In the genomic region with DNA sequence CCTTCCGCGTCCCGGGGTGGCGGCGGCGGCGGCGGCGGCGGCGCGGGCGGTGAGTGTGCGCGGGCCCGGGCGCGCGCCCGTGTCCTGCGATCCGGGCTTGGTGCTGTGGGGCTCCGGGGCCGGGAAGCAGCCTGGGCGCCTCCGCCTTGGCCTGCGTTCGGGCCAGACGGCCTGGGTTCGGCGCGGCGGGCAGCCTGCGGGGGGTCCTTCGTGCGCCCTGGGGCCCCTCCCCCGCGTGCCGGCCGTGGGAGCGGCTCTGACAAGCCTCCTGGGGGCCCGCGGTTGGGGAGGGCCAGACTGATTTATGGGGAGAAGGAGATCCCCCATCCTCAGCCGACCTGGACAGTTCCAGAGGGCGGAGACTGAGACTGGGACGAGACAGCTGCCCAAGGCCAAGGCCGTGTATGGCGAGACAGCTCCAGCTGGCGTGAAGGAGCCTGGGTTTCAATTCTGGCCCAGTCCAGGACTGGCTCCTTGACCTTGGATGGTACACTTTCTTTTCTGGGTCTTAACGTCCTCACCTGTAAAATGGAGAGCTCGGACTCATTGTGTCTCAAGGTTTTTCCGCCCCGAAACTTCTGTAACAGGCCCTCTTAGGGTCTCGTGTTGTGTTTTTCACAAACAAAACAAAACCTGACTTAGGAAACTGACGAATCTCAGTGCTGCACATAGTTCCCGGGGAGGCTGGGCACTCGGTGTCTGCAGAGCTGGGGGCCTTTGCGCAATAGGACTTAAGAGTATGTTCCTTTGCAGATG, we compare ENCODE assay signal across 1 cellular context.
TF ChIP-seq lines count a peak whose summit lies in the region.

No MANE protein-coding gene starts in this region.

TF ChIP-seq in HepG2, 621 proteins besides CTCF, POLR2A, EP300 and RAD21 (continued from another document and continues in another):
- TF ChIP-seq ZNF263 (CRISPR knock-in tag; IDR thresholded peaks at IDR 0.05) (no peak), SIX4 (CRISPR knock-in tag; IDR thresholded peaks at IDR 0.05) (no peak), ZNF510 (CRISPR knock-in tag; IDR thresholded peaks at IDR 0.05; ENCODE audit: low read depth) (no peak), MEIS1 (CRISPR knock-in tag; IDR thresholded peaks at IDR 0.05; ENCODE audit: borderline replicate concordance) (0 out of 2 replicates have a peak, but pooled peaks have one; percentile 9), SP4 (CRISPR knock-in tag; IDR thresholded peaks at IDR 0.05) (no peak), ZNF331 (CRISPR knock-in tag; IDR thresholded peaks at IDR 0.05) (no peak), GATAD2A (CRISPR knock-in tag; IDR thresholded peaks at IDR 0.05) (peak; percentile 21; the same call in 1 of the 2 replicates), KAT8 (CRISPR knock-in tag; IDR thresholded peaks at IDR 0.05) (no peak), TOPORS (CRISPR knock-in tag; IDR thresholded peaks at IDR 0.05) (no peak), MATR3 (CRISPR knock-in tag; IDR thresholded peaks at IDR 0.05) (no peak), AKAP8 (CRISPR knock-in tag; IDR thresholded peaks at IDR 0.05) (no peak), HNRNPUL1 (IDR thresholded peaks at IDR 0.05; ENCODE audit: low read depth, low read length) (no peak), FOXA1 (IDR thresholded peaks at IDR 0.05) (no peak), FOXA1 (CRISPR knock-in tag; IDR thresholded peaks at IDR 0.05) (no peak), ATF1 (CRISPR knock-in tag; IDR thresholded peaks at IDR 0.05) (no peak), CENPT (CRISPR knock-in tag; IDR thresholded peaks at IDR 0.05; ENCODE audit: low read depth) (no peak), ZNF550 (CRISPR knock-in tag; IDR thresholded peaks at IDR 0.05; ENCODE audit: borderline replicate concordance) (no peak), ZNF230 (CRISPR knock-in tag; IDR thresholded peaks at IDR 0.05) (no peak; the same call in 1 of the 2 replicates), NFKB2 (CRISPR knock-in tag; IDR thresholded peaks at IDR 0.05; ENCODE audit: borderline replicate concordance) (no peak), RCOR2 (CRISPR knock-in tag; IDR thresholded peaks at IDR 0.05) (no peak), LCORL (IDR thresholded peaks at IDR 0.05) (no peak), LCORL (CRISPR knock-in tag; IDR thresholded peaks at IDR 0.05) (no peak), SCMH1 (CRISPR knock-in tag; IDR thresholded peaks at IDR 0.05; ENCODE audit: borderline replicate concordance) (no peak), NR2F2 (IDR thresholded peaks at IDR 0.05; ENCODE audit: borderline replicate concordance, low read depth) (no peak), ZNF549 (CRISPR knock-in tag; IDR thresholded peaks at IDR 0.05) (no peak), HIVEP1 (CRISPR knock-in tag; IDR thresholded peaks at IDR 0.05) (no peak), ZNF260 (CRISPR knock-in tag; IDR thresholded peaks at IDR 0.05; ENCODE audit: borderline replicate concordance, low read depth) (no peak), SMAD3 (CRISPR knock-in tag; IDR thresholded peaks at IDR 0.05) (no peak), BCL6 (CRISPR knock-in tag; IDR thresholded peaks at IDR 0.05) (no peak), CEBPB (IDR thresholded peaks at IDR 0.05; ENCODE audit: borderline replicate concordance, low read depth, low read length) (peak; percentile 78), GATAD1 (CRISPR knock-in tag; IDR thresholded peaks at IDR 0.05) (0 out of 2 replicates have a peak, but pooled peaks have one; percentile 14), RXRA (CRISPR knock-in tag; IDR thresholded peaks at IDR 0.05) (no peak), ETV5 (CRISPR knock-in tag; IDR thresholded peaks at IDR 0.05; ENCODE audit: borderline replicate concordance) (no peak), FOXO1 (CRISPR knock-in tag; IDR thresholded peaks at IDR 0.05) (no peak), ZNF720 (CRISPR knock-in tag; IDR thresholded peaks at IDR 0.05) (no peak), PITX1 (CRISPR knock-in tag; IDR thresholded peaks at IDR 0.05) (no peak)
- TF ChIP-seq, protein P1, sequence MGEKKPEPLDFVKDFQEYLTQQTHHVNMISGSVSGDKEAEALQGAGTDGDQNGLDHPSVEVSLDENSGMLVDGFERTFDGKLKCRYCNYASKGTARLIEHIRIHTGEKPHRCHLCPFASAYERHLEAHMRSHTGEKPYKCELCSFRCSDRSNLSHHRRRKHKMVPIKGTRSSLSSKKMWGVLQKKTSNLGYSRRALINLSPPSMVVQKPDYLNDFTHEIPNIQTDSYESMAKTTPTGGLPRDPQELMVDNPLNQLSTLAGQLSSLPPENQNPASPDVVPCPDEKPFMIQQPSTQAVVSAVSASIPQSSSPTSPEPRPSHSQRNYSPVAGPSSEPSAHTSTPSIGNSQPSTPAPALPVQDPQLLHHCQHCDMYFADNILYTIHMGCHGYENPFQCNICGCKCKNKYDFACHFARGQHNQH (CRISPR knock-in tag; IDR thresholded peaks at IDR 0.05), result no peak
- TF ChIP-seq, protein P2, sequence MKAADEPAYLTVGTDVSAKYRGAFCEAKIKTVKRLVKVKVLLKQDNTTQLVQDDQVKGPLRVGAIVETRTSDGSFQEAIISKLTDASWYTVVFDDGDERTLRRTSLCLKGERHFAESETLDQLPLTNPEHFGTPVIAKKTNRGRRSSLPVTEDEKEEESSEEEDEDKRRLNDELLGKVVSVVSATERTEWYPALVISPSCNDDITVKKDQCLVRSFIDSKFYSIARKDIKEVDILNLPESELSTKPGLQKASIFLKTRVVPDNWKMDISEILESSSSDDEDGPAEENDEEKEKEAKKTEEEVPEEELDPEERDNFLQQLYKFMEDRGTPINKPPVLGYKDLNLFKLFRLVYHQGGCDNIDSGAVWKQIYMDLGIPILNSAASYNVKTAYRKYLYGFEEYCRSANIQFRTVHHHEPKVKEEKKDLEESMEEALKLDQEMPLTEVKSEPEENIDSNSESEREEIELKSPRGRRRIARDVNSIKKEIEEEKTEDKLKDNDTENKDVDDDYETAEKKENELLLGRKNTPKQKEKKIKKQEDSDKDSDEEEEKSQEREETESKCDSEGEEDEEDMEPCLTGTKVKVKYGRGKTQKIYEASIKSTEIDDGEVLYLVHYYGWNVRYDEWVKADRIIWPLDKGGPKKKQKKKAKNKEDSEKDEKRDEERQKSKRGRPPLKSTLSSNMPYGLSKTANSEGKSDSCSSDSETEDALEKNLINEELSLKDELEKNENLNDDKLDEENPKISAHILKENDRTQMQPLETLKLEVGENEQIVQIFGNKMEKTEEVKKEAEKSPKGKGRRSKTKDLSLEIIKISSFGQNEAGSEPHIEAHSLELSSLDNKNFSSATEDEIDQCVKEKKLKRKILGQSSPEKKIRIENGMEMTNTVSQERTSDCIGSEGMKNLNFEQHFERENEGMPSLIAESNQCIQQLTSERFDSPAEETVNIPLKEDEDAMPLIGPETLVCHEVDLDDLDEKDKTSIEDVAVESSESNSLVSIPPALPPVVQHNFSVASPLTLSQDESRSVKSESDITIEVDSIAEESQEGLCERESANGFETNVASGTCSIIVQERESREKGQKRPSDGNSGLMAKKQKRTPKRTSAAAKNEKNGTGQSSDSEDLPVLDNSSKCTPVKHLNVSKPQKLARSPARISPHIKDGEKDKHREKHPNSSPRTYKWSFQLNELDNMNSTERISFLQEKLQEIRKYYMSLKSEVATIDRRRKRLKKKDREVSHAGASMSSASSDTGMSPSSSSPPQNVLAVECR (CRISPR knock-in tag; IDR thresholded peaks at IDR 0.05; ENCODE audit: borderline replicate concordance), result peak; percentile 52; the same call in 1 of the 2 replicates
- TF ChIP-seq, protein P3, sequence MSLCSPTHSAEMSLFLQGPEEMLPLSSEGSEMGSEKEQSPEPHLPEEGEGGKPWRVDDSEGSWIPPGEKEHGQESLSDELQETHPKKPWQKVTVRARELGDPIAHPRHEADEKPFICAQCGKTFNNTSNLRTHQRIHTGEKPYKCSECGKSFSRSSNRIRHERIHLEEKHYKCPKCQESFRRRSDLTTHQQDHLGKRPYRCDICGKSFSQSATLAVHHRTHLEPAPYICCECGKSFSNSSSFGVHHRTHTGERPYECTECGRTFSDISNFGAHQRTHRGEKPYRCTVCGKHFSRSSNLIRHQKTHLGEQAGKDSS (CRISPR knock-in tag; IDR thresholded peaks at IDR 0.05; ENCODE audit: borderline replicate concordance, low read depth), result no peak
- TF ChIP-seq, protein P4, sequence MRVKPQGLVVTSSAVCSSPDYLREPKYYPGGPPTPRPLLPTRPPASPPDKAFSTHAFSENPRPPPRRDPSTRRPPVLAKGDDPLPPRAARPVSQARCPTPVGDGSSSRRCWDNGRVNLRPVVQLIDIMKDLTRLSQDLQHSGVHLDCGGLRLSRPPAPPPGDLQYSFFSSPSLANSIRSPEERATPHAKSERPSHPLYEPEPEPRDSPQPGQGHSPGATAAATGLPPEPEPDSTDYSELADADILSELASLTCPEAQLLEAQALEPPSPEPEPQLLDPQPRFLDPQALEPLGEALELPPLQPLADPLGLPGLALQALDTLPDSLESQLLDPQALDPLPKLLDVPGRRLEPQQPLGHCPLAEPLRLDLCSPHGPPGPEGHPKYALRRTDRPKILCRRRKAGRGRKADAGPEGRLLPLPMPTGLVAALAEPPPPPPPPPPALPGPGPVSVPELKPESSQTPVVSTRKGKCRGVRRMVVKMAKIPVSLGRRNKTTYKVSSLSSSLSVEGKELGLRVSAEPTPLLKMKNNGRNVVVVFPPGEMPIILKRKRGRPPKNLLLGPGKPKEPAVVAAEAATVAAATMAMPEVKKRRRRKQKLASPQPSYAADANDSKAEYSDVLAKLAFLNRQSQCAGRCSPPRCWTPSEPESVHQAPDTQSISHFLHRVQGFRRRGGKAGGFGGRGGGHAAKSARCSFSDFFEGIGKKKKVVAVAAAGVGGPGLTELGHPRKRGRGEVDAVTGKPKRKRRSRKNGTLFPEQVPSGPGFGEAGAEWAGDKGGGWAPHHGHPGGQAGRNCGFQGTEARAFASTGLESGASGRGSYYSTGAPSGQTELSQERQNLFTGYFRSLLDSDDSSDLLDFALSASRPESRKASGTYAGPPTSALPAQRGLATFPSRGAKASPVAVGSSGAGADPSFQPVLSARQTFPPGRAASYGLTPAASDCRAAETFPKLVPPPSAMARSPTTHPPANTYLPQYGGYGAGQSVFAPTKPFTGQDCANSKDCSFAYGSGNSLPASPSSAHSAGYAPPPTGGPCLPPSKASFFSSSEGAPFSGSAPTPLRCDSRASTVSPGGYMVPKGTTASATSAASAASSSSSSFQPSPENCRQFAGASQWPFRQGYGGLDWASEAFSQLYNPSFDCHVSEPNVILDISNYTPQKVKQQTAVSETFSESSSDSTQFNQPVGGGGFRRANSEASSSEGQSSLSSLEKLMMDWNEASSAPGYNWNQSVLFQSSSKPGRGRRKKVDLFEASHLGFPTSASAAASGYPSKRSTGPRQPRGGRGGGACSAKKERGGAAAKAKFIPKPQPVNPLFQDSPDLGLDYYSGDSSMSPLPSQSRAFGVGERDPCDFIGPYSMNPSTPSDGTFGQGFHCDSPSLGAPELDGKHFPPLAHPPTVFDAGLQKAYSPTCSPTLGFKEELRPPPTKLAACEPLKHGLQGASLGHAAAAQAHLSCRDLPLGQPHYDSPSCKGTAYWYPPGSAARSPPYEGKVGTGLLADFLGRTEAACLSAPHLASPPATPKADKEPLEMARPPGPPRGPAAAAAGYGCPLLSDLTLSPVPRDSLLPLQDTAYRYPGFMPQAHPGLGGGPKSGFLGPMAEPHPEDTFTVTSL (CRISPR knock-in tag; IDR thresholded peaks at IDR 0.05; ENCODE audit: borderline replicate concordance), result no peak
- TF ChIP-seq, protein P5, sequence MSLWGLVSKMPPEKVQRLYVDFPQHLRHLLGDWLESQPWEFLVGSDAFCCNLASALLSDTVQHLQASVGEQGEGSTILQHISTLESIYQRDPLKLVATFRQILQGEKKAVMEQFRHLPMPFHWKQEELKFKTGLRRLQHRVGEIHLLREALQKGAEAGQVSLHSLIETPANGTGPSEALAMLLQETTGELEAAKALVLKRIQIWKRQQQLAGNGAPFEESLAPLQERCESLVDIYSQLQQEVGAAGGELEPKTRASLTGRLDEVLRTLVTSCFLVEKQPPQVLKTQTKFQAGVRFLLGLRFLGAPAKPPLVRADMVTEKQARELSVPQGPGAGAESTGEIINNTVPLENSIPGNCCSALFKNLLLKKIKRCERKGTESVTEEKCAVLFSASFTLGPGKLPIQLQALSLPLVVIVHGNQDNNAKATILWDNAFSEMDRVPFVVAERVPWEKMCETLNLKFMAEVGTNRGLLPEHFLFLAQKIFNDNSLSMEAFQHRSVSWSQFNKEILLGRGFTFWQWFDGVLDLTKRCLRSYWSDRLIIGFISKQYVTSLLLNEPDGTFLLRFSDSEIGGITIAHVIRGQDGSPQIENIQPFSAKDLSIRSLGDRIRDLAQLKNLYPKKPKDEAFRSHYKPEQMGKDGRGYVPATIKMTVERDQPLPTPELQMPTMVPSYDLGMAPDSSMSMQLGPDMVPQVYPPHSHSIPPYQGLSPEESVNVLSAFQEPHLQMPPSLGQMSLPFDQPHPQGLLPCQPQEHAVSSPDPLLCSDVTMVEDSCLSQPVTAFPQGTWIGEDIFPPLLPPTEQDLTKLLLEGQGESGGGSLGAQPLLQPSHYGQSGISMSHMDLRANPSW (CRISPR knock-in tag; IDR thresholded peaks at IDR 0.05; ENCODE audit: borderline replicate concordance), result no peak
- TF ChIP-seq, protein P6, sequence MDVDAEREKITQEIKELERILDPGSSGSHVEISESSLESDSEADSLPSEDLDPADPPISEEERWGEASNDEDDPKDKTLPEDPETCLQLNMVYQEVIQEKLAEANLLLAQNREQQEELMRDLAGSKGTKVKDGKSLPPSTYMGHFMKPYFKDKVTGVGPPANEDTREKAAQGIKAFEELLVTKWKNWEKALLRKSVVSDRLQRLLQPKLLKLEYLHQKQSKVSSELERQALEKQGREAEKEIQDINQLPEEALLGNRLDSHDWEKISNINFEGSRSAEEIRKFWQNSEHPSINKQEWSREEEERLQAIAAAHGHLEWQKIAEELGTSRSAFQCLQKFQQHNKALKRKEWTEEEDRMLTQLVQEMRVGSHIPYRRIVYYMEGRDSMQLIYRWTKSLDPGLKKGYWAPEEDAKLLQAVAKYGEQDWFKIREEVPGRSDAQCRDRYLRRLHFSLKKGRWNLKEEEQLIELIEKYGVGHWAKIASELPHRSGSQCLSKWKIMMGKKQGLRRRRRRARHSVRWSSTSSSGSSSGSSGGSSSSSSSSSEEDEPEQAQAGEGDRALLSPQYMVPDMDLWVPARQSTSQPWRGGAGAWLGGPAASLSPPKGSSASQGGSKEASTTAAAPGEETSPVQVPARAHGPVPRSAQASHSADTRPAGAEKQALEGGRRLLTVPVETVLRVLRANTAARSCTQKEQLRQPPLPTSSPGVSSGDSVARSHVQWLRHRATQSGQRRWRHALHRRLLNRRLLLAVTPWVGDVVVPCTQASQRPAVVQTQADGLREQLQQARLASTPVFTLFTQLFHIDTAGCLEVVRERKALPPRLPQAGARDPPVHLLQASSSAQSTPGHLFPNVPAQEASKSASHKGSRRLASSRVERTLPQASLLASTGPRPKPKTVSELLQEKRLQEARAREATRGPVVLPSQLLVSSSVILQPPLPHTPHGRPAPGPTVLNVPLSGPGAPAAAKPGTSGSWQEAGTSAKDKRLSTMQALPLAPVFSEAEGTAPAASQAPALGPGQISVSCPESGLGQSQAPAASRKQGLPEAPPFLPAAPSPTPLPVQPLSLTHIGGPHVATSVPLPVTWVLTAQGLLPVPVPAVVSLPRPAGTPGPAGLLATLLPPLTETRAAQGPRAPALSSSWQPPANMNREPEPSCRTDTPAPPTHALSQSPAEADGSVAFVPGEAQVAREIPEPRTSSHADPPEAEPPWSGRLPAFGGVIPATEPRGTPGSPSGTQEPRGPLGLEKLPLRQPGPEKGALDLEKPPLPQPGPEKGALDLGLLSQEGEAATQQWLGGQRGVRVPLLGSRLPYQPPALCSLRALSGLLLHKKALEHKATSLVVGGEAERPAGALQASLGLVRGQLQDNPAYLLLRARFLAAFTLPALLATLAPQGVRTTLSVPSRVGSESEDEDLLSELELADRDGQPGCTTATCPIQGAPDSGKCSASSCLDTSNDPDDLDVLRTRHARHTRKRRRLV (CRISPR knock-in tag; IDR thresholded peaks at IDR 0.05), result no peak
- TF ChIP-seq, protein P7, sequence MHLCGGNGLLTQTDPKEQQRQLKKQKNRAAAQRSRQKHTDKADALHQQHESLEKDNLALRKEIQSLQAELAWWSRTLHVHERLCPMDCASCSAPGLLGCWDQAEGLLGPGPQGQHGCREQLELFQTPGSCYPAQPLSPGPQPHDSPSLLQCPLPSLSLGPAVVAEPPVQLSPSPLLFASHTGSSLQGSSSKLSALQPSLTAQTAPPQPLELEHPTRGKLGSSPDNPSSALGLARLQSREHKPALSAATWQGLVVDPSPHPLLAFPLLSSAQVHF (CRISPR knock-in tag; IDR thresholded peaks at IDR 0.05), result no peak
